ENCODE assay signal across 10 cellular contexts in the genomic region with DNA sequence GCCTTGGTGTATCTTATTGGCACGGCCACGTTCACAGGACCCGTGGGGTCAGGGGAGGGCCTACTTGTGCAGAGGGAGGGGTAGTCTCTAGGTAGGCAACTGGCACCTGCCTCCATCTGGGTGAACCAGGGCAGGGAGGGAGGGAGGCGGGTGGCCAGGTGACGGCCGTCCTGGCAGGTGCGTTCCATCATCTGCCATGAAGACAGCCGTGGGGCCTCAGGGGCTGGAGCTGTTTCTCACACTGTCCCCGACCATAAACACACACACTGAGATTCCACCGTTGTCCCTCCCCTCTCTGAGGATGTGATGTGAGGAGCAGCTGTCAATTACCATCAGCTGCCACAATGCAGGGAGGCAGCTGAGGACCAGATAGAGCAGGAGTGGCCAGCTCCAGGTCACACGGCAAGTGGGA. TPM values are rescaled to one million over a fixed set of nuclear protein-coding genes. Genes with fewer than 3 reads are reported as not detected.
A peak's percentile ranks its signal among the peaks of the same experiment; 100 is the strongest.
DNase-seq lines count a peak whose midpoint lies in the region; ATAC-seq and TF ChIP-seq lines count a peak whose summit lies in the region.
"Had no signal": no experiment of that assay in that cellular context is flagged by ENCODE, and none has a peak within 500 bp of the region (broad histone marks: within the 10 kb centered on the region; RNA-seq: fewer than 3 reads in every experiment).

No MANE protein-coding gene starts in this region.

- no peak for TF ChIP-seq CTCF in left lung (IDR thresholded peaks at IDR 0.05)

- no peak overlapping the region for H3K4me3 Mint-ChIP-seq in T-helper 17 cell

- H3K27me3 ChIP-seq in left lung (no peaks in the 10 kb centered on the region), subcutaneous abdominal adipose tissue (ENCODE audit: control insufficient read depth in 5 of 5, insufficient read depth in 4 of 5, low read length in 5 of 5) (no peaks in the 10 kb centered on the region)

- peak overlapping the region; percentile 78 for H3K27ac Mint-ChIP-seq in T-helper 17 cell

- DNase-seq in NCI-H1105 (lab: John Stamatoyannopoulos, UW) (peak; percentile 43), T-helper 17 cell (no peak), left lung (no peak), CD1c-positive myeloid dendritic cell (ENCODE audit: extremely low spot score) (no peak), SW480 (ENCODE audit: low spot score) (no peak), hippocampal formation (lab: John Stamatoyannopoulos, UW) (no peak), ureter (ENCODE audit: low spot score) (no peak)
- DNase-seq: erythroblast, NCI-H2081 treated with DMSO at 0.1 percent for 48 hours had no signal

- no peaks in the 10 kb centered on the region for H3K36me3 ChIP-seq in left lung
- H3K36me3 ChIP-seq in subcutaneous abdominal adipose tissue (ENCODE audit: control insufficient read depth in 5 of 5, insufficient read depth in 5 of 5, low read length in 5 of 5): peaks cover 0 to 9% (median 0%) of the 10 kb centered on the region in 5 donors

- ATAC-seq in T-helper 17 cell: no peak
- no peak for ATAC-seq in left lung

- peaks cover 52% of the 10 kb centered on the region for H3K4me1 Mint-ChIP-seq in T-helper 17 cell

- no peaks in the 10 kb centered on the region for H3K36me3 Mint-ChIP-seq in T-helper 17 cell (ENCODE audit: low read depth)

- peak overlapping the region; percentile 1 to 59 for H3K27ac ChIP-seq in left lung
- H3K27ac ChIP-seq in subcutaneous abdominal adipose tissue (ENCODE audit: low read depth, low read length): peak overlapping the region; percentile 50

- H3K9me3 ChIP-seq in T-helper 17 cell (ENCODE audit: control insufficient read depth, low read length, poor library complexity, severe bottlenecking) (no peaks in the 10 kb centered on the region), left lung (no peaks in the 10 kb centered on the region), subcutaneous abdominal adipose tissue (ENCODE audit: control insufficient read depth in 5 of 5, low read length in 5 of 5) (no peaks in the 10 kb centered on the region)

- H3K27me3 Mint-ChIP-seq in T-helper 17 cell: no peaks in the 10 kb centered on the region

- intact Hi-C loops in left lung (cut with DNase I): no loop called here

- no peak overlapping the region for H3K4me3 ChIP-seq in left lung
- H3K4me3 ChIP-seq in subcutaneous abdominal adipose tissue (ENCODE audit: low read depth in 1 of 5, low read length in 5 of 5): no peak overlapping the region

- H3K4me1 ChIP-seq in left lung: peaks cover 28 to 81% of the 10 kb centered on the region in 2 donors
- H3K4me1 ChIP-seq in subcutaneous abdominal adipose tissue (ENCODE audit: control insufficient read depth in 5 of 5, insufficient read depth in 5 of 5, low read length in 5 of 5): peaks cover 29 to 100% (median 98%) of the 10 kb centered on the region in 5 donors

- peak overlapping the region in 3 of 5 donors; percentile 52 to 68 (median 63) for H3K9ac ChIP-seq in subcutaneous abdominal adipose tissue (ENCODE audit: low read length in 5 of 5)

RNA-seq across cellular contexts. Expression of gene ZMIZ1, which starts 32.8 kb away (rescaled TPM):
- total RNA-seq in T-helper 17 cell (10 to 100 TPM; 30.0 to 34.0 TPM), left lung (10 to 100 TPM; 63.1 to 80.2 TPM), ureter (107 TPM)
